In the genomic region with DNA sequence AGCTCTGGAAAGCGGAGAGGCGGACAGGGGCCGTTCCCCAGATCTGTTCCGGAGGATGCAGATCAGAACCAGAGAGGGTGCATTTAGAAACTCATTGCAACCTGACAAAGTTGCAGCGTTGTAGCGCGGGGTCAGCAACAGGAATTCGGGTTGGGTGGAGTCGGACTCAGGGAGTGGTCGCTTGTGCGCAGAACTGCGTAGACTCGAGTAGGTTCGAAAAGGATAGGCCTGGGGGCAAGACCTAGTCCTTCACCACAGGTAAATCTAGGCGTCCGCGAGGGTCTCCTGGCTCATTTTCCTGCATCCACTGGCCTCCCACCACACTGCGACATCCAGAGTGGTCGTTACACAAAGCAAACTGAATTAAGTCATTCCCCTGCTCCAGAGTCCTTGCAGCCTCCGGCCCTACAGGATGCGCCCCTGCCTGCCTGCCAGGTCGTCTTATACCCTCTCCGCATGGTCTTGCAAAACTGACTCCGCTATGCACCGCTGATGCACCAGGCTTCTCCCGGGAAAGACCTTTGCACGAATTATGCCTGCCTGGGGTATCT, we compare ENCODE assay signal across 11 cellular contexts. TPM values are rescaled to one million over a fixed set of nuclear protein-coding genes. Genes with fewer than 3 reads are reported as not detected.
A peak's percentile ranks its signal among the peaks of the same experiment; 100 is the strongest.
DNase-seq lines count a peak whose midpoint lies in the region; ATAC-seq and TF ChIP-seq lines count a peak whose summit lies in the region.
"Had no signal": no experiment of that assay in that cellular context is flagged by ENCODE, and none has a peak within 500 bp of the region (broad histone marks: within the 10 kb centered on the region; RNA-seq: fewer than 3 reads in every experiment).

No MANE protein-coding gene starts in this region.

- TF ChIP-seq POLR2A in heart left ventricle (IDR thresholded peaks at IDR 0.05): no peak

- H3K27me3 Mint-ChIP-seq in mesothelial cell of epicardium (ENCODE audit: low read depth): peaks cover 52% of the 10 kb centered on the region
- H3K27me3 Mint-ChIP-seq in type B pancreatic cell: peaks cover 59% of the 10 kb centered on the region

- H3K27ac ChIP-seq in heart left ventricle (no peak overlapping the region), right atrium auricular region (no peak overlapping the region), coronary artery (no peak overlapping the region)

- TF ChIP-seq CTCF in heart left ventricle (IDR thresholded peaks at IDR 0.05) (no peak), right atrium auricular region (IDR thresholded peaks at IDR 0.05) (no peak), coronary artery (IDR thresholded peaks at IDR 0.05) (no peak), mesothelial cell of epicardium (IDR thresholded peaks at IDR 0.05; ENCODE audit: unreplicated experiment) (no peak), type B pancreatic cell (conservative IDR thresholded peaks at IDR 0.05) (no peak)

- H3K4me1 ChIP-seq in heart left ventricle (peaks cover 0 to 18% (median 3%) of the 10 kb centered on the region in 12 donors), right atrium auricular region (peaks cover 0 to 20% of the 10 kb centered on the region in 2 donors)

- H3K27ac Mint-ChIP-seq in mesothelial cell of epicardium (no peak overlapping the region), type B pancreatic cell (no peak overlapping the region)
- H3K27ac Mint-ChIP-seq: HFFc6 had no signal

- H3K27me3 ChIP-seq in heart left ventricle (peaks cover 6 to 55% (median 21%) of the 10 kb centered on the region in 9 donors), right atrium auricular region (peaks cover 0 to 14% of the 10 kb centered on the region in 2 donors)

- intact Hi-C loops in heart left ventricle (cut with DNase I): loop anchor here in 4 of 10 donors (5.0 kb wide), 2 partner anchors 85 to 90 kb away; no protein-coding TSS in a partner anchor

- H3K4me1 Mint-ChIP-seq in mesothelial cell of epicardium (no peaks in the 10 kb centered on the region), type B pancreatic cell (ENCODE audit: unreplicated experiment) (no peaks in the 10 kb centered on the region)

- H3K9me3 Mint-ChIP-seq in mesothelial cell of epicardium (peaks cover 31% of the 10 kb centered on the region), type B pancreatic cell (peaks cover 12% of the 10 kb centered on the region)
- H3K9me3 Mint-ChIP-seq: HFFc6 had no signal

- ATAC-seq in heart left ventricle: no peak

- WGBS in heart left ventricle, 4 donors: 44 to 49% (median 46%) methylated on average over 23 to 27 of the region's 27 CpGs

- H3K36me3 ChIP-seq in heart left ventricle: no peaks in the 10 kb centered on the region
- no peaks in the 10 kb centered on the region for H3K36me3 ChIP-seq in right atrium auricular region

- H3K4me3 ChIP-seq in heart left ventricle (peak overlapping the region in 11 of 12 donors; percentile 1 to 47 (median 34)), right atrium auricular region (peak overlapping the region in 1 of 2 donors; percentile 34), coronary artery (peak overlapping the region; percentile 60)
- H3K4me3 ChIP-seq: mucosa of descending colon had no signal

- H3K36me3 Mint-ChIP-seq in mesothelial cell of epicardium (no peaks in the 10 kb centered on the region), type B pancreatic cell (no peaks in the 10 kb centered on the region)

- H3K9me3 ChIP-seq in heart left ventricle: no peaks in the 10 kb centered on the region
- no peaks in the 10 kb centered on the region for H3K9me3 ChIP-seq in right atrium auricular region
- H3K9me3 ChIP-seq: mucosa of descending colon had no signal

- no peak for DNase-seq in heart left ventricle
- no peak for DNase-seq in right atrium auricular region (ENCODE audit: low spot score)
- no peak for DNase-seq in coronary artery (ENCODE audit: low spot score)
- no peak for DNase-seq in mesothelial cell of epicardium (ENCODE audit: low spot score in 2 of 2, unreplicated experiment in 2 of 2)
- DNase-seq in type B pancreatic cell (ENCODE audit: extremely low spot score, unreplicated experiment): no peak
- DNase-seq in NCI-H82 treated with DMSO at 0.1 percent for 48 hours (lab: John Stamatoyannopoulos, UW; ENCODE audit: unreplicated experiment): no peak
- DNase-seq in globus pallidus (ENCODE audit: low spot score): no peak
- no peak for DNase-seq in SHP77 (lab: John Stamatoyannopoulos, UW)
- DNase-seq: HFFc6, NCI-H510A had no signal

- peak overlapping the region; percentile 77 for H3K4me3 Mint-ChIP-seq in mesothelial cell of epicardium
- H3K4me3 Mint-ChIP-seq in type B pancreatic cell: peak overlapping the region; percentile 88

RNA-seq across cellular contexts. Expression of a gene that starts 4.7 kb away (rescaled TPM):
- total RNA-seq in heart left ventricle (10 to 100 TPM; 17.7 to 39.8 (median 24.3) TPM), right atrium auricular region (10 to 100 TPM; 36.0 to 39.1 TPM), mesothelial cell of epicardium (56.1 to 60.9 TPM (median 58.4 TPM) in 3 replicates), type B pancreatic cell (ENCODE audit: low replicate concordance) (37.6 and 44.0 TPM in 2 replicates)
- polyA plus RNA-seq in heart left ventricle: 10 to 100 TPM in 1 of 2 donors, 1 to 10 TPM in 1; 4.3 to 13.1 TPM
